ENCODE assay signal across 18 cellular contexts in the genomic region with DNA sequence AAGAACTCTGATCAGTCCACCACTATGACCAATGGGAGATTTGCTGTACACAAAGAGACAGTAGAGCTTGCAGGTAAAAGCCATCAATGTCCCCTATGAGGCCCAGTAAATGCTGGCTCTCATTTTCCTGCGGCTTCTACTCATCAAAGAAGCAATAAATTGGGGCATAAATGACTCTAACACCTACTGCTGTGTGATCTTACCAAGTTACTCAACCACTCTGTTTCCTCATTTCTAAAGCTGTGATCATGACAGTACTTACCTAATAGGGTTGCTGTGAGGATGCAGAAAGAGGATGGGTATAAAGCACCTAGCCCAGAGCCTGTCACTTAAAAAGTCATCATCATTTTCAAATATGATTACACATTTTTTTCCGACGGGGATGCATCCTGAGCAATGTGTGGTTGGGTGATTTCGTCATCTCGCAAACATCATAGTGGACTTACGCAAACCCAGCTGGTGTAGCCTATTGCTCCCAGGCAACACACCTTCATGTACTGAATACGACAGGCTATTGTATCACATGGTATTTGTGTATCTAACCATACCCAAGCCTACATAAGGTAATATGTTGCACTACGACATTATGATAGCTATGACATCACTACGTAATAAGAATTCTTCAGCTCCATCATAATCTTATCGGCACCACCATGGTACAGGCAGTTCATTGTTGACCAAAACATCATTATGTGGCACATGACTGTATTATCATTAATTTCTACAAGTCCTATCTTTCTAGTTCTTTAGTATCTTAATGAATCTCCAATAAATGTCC.
"Had no signal": no experiment of that assay in that cellular context is flagged by ENCODE, and none has a peak within 500 bp of the region (broad histone marks: within the 10 kb centered on the region; RNA-seq: fewer than 3 reads in every experiment).

No MANE protein-coding gene starts in this region.

- H3K4me3 ChIP-seq: colonic mucosa, gastroesophageal sphincter, prostate gland, spleen, thoracic aorta, upper lobe of left lung had no signal

- H3K9me3 ChIP-seq: colonic mucosa, gastroesophageal sphincter, prostate gland, spleen, thoracic aorta, upper lobe of left lung had no signal

- DNase-seq: activated CD4-positive, alpha-beta T cell treated with anti-CD3 and anti-CD28 coated beads for 1 hour; activated CD4-positive, alpha-beta T cell treated with anti-CD3 and anti-CD28 coated beads, Interleukin-2, amount 50 U/mL, for 1 hour; activated gamma-delta T cell treated with Interleukin-2 at 50 U/mL for 16 hours; activated T-cell treated with anti-CD3 and anti-CD28 coated beads, Interleukin-2, amount 50 U/mL, for 1 hour; colonic mucosa; left colon; spleen; stimulated activated CD4-positive, alpha-beta T cell treated with anti-CD3 and anti-CD28 coated beads, Interleukin-4, amount 100 ng/mL, for 1 hour; stimulated activated naive CD4-positive, alpha-beta T cell; upper lobe of left lung; WERI-Rb-1 had no signal

- H3K36me3 ChIP-seq: colonic mucosa, gastroesophageal sphincter, prostate gland, spleen, thoracic aorta, upper lobe of left lung, WERI-Rb-1 had no signal

- H3K4me1 Mint-ChIP-seq: memory B cell had no signal

- H3K27ac ChIP-seq: colonic mucosa, epithelial cell of prostate, gastroesophageal sphincter, prostate gland, spleen, thoracic aorta, upper lobe of left lung, WERI-Rb-1 had no signal

- H3K4me3 Mint-ChIP-seq: memory B cell; natural killer cell treated with Interleukin-12 subunit alpha and Interleukin-12 subunit beta and Interleukin-15 and Interleukin-18, amount 100 ng/mL, for 72 hours had no signal

- H3K27me3 ChIP-seq: colonic mucosa, upper lobe of left lung had no signal

- H3K36me3 Mint-ChIP-seq: activated naive CD4-positive, alpha-beta T cell treated with anti-CD3 and anti-CD28 coated beads, Interleukin-2, amount 50 U/mL, for 72 hours; memory B cell; natural killer cell treated with Interleukin-12 subunit alpha and Interleukin-12 subunit beta and Interleukin-15 and Interleukin-18, amount 100 ng/mL, for 72 hours had no signal

- H3K9me3 Mint-ChIP-seq: activated naive CD4-positive, alpha-beta T cell treated with anti-CD3 and anti-CD28 coated beads, Interleukin-2, amount 50 U/mL, for 72 hours; memory B cell; natural killer cell treated with Interleukin-12 subunit alpha and Interleukin-12 subunit beta and Interleukin-15 and Interleukin-18, amount 100 ng/mL, for 72 hours had no signal

- ATAC-seq: activated naive CD4-positive, alpha-beta T cell treated with anti-CD3 and anti-CD28 coated beads, Interleukin-2, amount 50 U/mL, for 72 hours; gastroesophageal sphincter; left colon; natural killer cell treated with Interleukin-12 subunit alpha and Interleukin-12 subunit beta and Interleukin-15 and Interleukin-18, amount 100 ng/mL, for 72 hours had no signal

- H3K4me1 ChIP-seq: colonic mucosa, gastroesophageal sphincter, prostate gland, upper lobe of left lung had no signal

- H3K27ac Mint-ChIP-seq: activated naive CD4-positive, alpha-beta T cell treated with anti-CD3 and anti-CD28 coated beads, Interleukin-2, amount 50 U/mL, for 72 hours; memory B cell; natural killer cell treated with Interleukin-12 subunit alpha and Interleukin-12 subunit beta and Interleukin-15 and Interleukin-18, amount 100 ng/mL, for 72 hours had no signal
